ENCODE assay signal across 8 cellular contexts in the genomic region with DNA sequence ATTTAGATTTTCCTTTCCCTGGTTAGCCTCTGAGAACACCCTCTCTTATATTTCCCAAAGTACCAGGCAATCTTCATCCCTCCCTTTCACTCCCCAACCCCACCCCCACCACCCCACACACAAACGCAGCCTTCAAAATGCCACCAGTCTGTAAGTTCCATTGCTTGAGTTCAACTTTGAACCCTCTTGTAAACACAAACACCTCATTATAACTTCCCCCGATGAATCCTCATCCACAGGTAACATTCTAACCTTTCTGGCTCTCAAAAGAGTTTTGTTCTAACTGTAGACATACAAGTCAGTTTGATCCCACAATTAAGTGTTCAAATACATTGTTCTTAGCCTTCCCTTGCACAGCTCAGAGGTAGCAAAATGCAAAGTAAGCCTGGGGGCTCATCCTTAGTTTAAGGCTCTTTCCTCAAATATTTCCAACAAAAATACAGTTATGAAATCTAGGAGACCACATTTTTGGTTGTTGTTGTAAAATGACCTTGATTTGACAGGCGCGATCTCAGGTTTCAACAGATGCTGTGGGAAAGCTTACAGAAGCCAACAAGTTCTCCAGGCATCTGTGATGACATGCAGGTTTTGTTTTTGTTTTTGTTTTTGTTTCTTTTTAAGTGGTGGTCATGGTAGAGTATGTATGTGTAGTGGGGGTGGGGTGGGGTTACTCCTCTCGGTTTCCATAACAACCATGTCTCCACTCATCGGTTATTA.
DNase-seq lines count a peak whose midpoint lies in the region; ATAC-seq and TF ChIP-seq lines count a peak whose summit lies in the region.

No MANE protein-coding gene starts in this region.

- H4K91ac ChIP-seq in trophoblast cell (ENCODE audit: low read depth, low read length): no peak overlapping the region

- H3K4me1 Mint-ChIP-seq in endodermal cell: peaks cover 57% of the 10 kb centered on the region

- H2BK120ac ChIP-seq in trophoblast cell (ENCODE audit: insufficient read depth, low read length, poor library complexity): no peak overlapping the region

- no peak overlapping the region for H3K23ac ChIP-seq in trophoblast cell (ENCODE audit: low read length)

- H3K4me3 Mint-ChIP-seq in endodermal cell: peak overlapping the region; percentile 71

- H3K18ac ChIP-seq in trophoblast cell (ENCODE audit: low read length): no peak overlapping the region

- H3K14ac ChIP-seq in trophoblast cell (ENCODE audit: low read length): no peak overlapping the region

- H2AFZ ChIP-seq in OCI-LY3 (ENCODE audit: low read depth, low read length) (no peak overlapping the region), trophoblast cell (ENCODE audit: insufficient read depth, low read length, poor library complexity) (no peak overlapping the region)

- intact Hi-C loops in Right ventricle myocardium inferior (cut with DNase I): loop anchor here (5.0 to 10.0 kb wide), 5 partner anchors 44 to 392 kb away; a partner anchor contains a TSS

- peak overlapping the region; percentile 92 for H3K4me2 ChIP-seq in OCI-LY3 (ENCODE audit: low read length)
- peak overlapping the region; percentile 30 for H3K4me2 ChIP-seq in trophoblast cell (ENCODE audit: low read length)

- peaks cover 5% of the 10 kb centered on the region for H3K36me3 Mint-ChIP-seq in endodermal cell (ENCODE audit: low read depth)

- H4K12ac ChIP-seq in trophoblast cell (ENCODE audit: low read depth, low read length): no peak overlapping the region

- H3K79me1 ChIP-seq in trophoblast cell (ENCODE audit: low read length): peaks cover 5% of the 10 kb centered on the region

- H3K9me3 Mint-ChIP-seq in endodermal cell: no peaks in the 10 kb centered on the region

- H3K27me3 Mint-ChIP-seq in endodermal cell (ENCODE audit: insufficient read depth): peaks cover 17% of the 10 kb centered on the region

- H3K4me3 ChIP-seq in cardiac muscle cell: peak overlapping the region; percentile 9
- 0 out of 2 replicates have a peak overlapping the region, but pooled peaks have one; percentile 84 for H3K4me3 ChIP-seq in OCI-LY3 (ENCODE audit: low read length)
- H3K4me3 ChIP-seq in endodermal cell (ENCODE audit: low read length): peak overlapping the region; percentile 94
- H3K4me3 ChIP-seq in trophoblast cell (ENCODE audit: low read depth, low read length): no peak overlapping the region

- no peaks in the 10 kb centered on the region for H3K36me3 ChIP-seq in cardiac muscle cell
- no peaks in the 10 kb centered on the region for H3K36me3 ChIP-seq in OCI-LY3 (replicated peaks; ENCODE audit: low read depth, low read length)
- H3K36me3 ChIP-seq in endodermal cell (ENCODE audit: control insufficient read depth, insufficient read depth, low read length): no peaks in the 10 kb centered on the region
- no peaks in the 10 kb centered on the region for H3K36me3 ChIP-seq in trophoblast cell (ENCODE audit: control insufficient read depth in 1 of 2, insufficient read depth in 2 of 2, low read length in 2 of 2)

- H3K9me3 ChIP-seq in cardiac muscle cell (ENCODE audit: low read depth) (no peaks in the 10 kb centered on the region), OCI-LY3 (ENCODE audit: insufficient read depth, low read length) (no peaks in the 10 kb centered on the region), endodermal cell (ENCODE audit: control insufficient read depth, low read length) (no peaks in the 10 kb centered on the region), trophoblast cell (ENCODE audit: insufficient read depth, low read depth, low read length) (no peaks in the 10 kb centered on the region)

- TF ChIP-seq CTCF in cardiac muscle cell (IDR thresholded peaks at IDR 0.05; ENCODE audit: low read depth, low read length) (no peak), OCI-LY3 (IDR thresholded peaks at IDR 0.05; ENCODE audit: low read depth, low read length) (no peak), endodermal cell (conservative IDR thresholded peaks at IDR 0.05) (no peak)

- no peak overlapping the region for H2BK12ac ChIP-seq in trophoblast cell (ENCODE audit: low read length)

- H3K27me3 ChIP-seq in cardiac muscle cell: no peaks in the 10 kb centered on the region
- no peaks in the 10 kb centered on the region for H3K27me3 ChIP-seq in OCI-LY3 (ENCODE audit: low read depth, low read length)
- peaks cover 23% of the 10 kb centered on the region for H3K27me3 ChIP-seq in endodermal cell (ENCODE audit: control insufficient read depth, insufficient read depth, low read length, poor library complexity, severe bottlenecking)
- H3K27me3 ChIP-seq in trophoblast cell (ENCODE audit: insufficient read depth, low read length): no peaks in the 10 kb centered on the region

- peak overlapping the region; percentile 2 for H3K27ac Mint-ChIP-seq in endodermal cell

- H3K27ac ChIP-seq in cardiac muscle cell (peak overlapping the region; percentile 41), OCI-LY3 (ENCODE audit: low read length) (no peak overlapping the region), endodermal cell (ENCODE audit: low read depth, low read length) (no peak overlapping the region), trophoblast cell (ENCODE audit: low read depth, low read length) (no peak overlapping the region)

- 36 to 38% methylated on average over 3 to 5 of the region's 6 CpGs for WGBS in endodermal cell (ENCODE audit: insufficient coverage in 1 of 2, insufficient read length in 1 of 2), 2 experiments
- no CpG with 5 or more reads among the region's 6 CpGs for WGBS in trophoblast cell (ENCODE audit: extremely low coverage, insufficient coverage, insufficient read length)

- H3K79me2 ChIP-seq in OCI-LY3 (ENCODE audit: low read length): peaks cover 5% of the 10 kb centered on the region; the same call in 1 of the 2 replicates
- peaks cover 5% of the 10 kb centered on the region for H3K79me2 ChIP-seq in trophoblast cell (ENCODE audit: control insufficient read depth, insufficient read depth, low read length, poor library complexity)

- no peak overlapping the region for H3K4ac ChIP-seq in trophoblast cell (ENCODE audit: low read depth, low read length)

- H2BK5ac ChIP-seq in trophoblast cell (ENCODE audit: low read depth, low read length, poor library complexity): no peak overlapping the region

- DNase-seq in cardiac muscle cell (ENCODE audit: low read depth in 1 of 2, low spot score in 1 of 2) (peak in 1 of 2 donors; percentile 49), Right ventricle myocardium inferior (ENCODE audit: missing footprints) (no peak), endodermal cell (peak; percentile 51), trophoblast cell (peak in 1 of 2 donors; percentile 74), cerebellar cortex (ENCODE audit: low spot score) (no peak), NCI-H774 (lab: John Stamatoyannopoulos, UW) (no peak)

- H4K8ac ChIP-seq in trophoblast cell (ENCODE audit: low read depth, low read length): no peak overlapping the region

- no peaks in the 10 kb centered on the region for H4K20me1 ChIP-seq in OCI-LY3 (ENCODE audit: insufficient read depth, low read length)

- ATAC-seq in Right ventricle myocardium inferior (no peak), HG02588 (IDR thresholded peaks at IDR 0.05; ENCODE audit: unreplicated experiment) (peak; percentile 36)

- H3K9ac ChIP-seq in OCI-LY3 (ENCODE audit: low read length) (no peak overlapping the region), endodermal cell (ENCODE audit: extremely low read depth, low read length, poor library complexity, severe bottlenecking) (no peak overlapping the region), trophoblast cell (ENCODE audit: low read length) (no peak overlapping the region)

- no peak overlapping the region for H2AK5ac ChIP-seq in trophoblast cell (ENCODE audit: low read length)

- H3K4me1 ChIP-seq in cardiac muscle cell (ENCODE audit: low read depth) (peaks cover 37% of the 10 kb centered on the region), OCI-LY3 (ENCODE audit: low read length) (peaks cover 43% of the 10 kb centered on the region), endodermal cell (ENCODE audit: control insufficient read depth, insufficient read depth, low read length) (peaks cover 14% of the 10 kb centered on the region), trophoblast cell (ENCODE audit: control insufficient read depth in 1 of 2, insufficient read depth in 2 of 2, low read length in 2 of 2) (peaks cover 0 to 8% of the 10 kb centered on the region in 2 experiments)
